Comparison of ENCODE assay signal across 8 cellular contexts in genomic region chr7:141654551-141654950, GRCh38. TPM values are rescaled to one million over a fixed set of nuclear protein-coding genes. Genes with fewer than 3 reads are reported as not detected.
DNase-seq lines count a peak whose midpoint lies in the region; ATAC-seq and TF ChIP-seq lines count a peak whose summit lies in the region.
"Had no signal": no experiment of that assay in that cellular context is flagged by ENCODE, and none has a peak within 500 bp of the region (broad histone marks: within the 10 kb centered on the region; RNA-seq: fewer than 3 reads in every experiment).

No MANE protein-coding gene starts in this region.

- no peaks in the 10 kb centered on the region for H3K36me3 ChIP-seq in smooth muscle cell (ENCODE audit: low read depth)

- DNase-seq in NCI-H1105 (lab: John Stamatoyannopoulos, UW) (peak; percentile 81), SKM-1 (lab: John Stamatoyannopoulos, UW; ENCODE audit: unreplicated experiment) (peak; percentile 41), anterior cingulate cortex (lab: John Stamatoyannopoulos, UW) (peak in 47 of 58 donors; percentile 29 to 80 (median 55)), right cardiac atrium (peak in 2 of 3 donors; percentile 25 to 65), smooth muscle cell (lab: John Stamatoyannopoulos, UW; ENCODE audit: unreplicated experiment) (no peak)

- H3K4me1 ChIP-seq in right cardiac atrium (ENCODE audit: control insufficient read depth, insufficient read depth, low read length), result peaks cover 2% of the 10 kb centered on the region
- H3K4me1 ChIP-seq in smooth muscle cell (ENCODE audit: low read depth), result peaks cover 3% of the 10 kb centered on the region

- 48% methylated on average over 3 of the region's 3 CpGs for WGBS in right cardiac atrium
- 44% methylated on average over 3 of the region's 3 CpGs for WGBS in smooth muscle cell (ENCODE audit: low lambda C conversion rate)

- H4K20me1 ChIP-seq in smooth muscle cell (ENCODE audit: low read depth), result no peaks in the 10 kb centered on the region

- no peaks in the 10 kb centered on the region for H3F3A ChIP-seq in smooth muscle cell (ENCODE audit: low read depth)

- no peak overlapping the region for H3K4me3 ChIP-seq in GM12875 (ENCODE audit: low read depth, low read length)
- H3K4me3 ChIP-seq in right cardiac atrium (ENCODE audit: low read length), result no peak overlapping the region
- H3K4me3 ChIP-seq in smooth muscle cell, result no peak overlapping the region

- ATAC-seq in HG02642 (IDR thresholded peaks at IDR 0.05; ENCODE audit: poor library complexity, unreplicated experiment) (peak; percentile 79), right cardiac atrium (peak; percentile 74 to 80)

- H2AFZ ChIP-seq in smooth muscle cell (ENCODE audit: low read depth), result no peak overlapping the region

- intact Hi-C loops in right cardiac atrium (cut with DNase I), result no loop called here

- H3K27ac ChIP-seq in right cardiac atrium (ENCODE audit: low read length) (no peak overlapping the region), smooth muscle cell (ENCODE audit: low read depth) (no peak overlapping the region)

- TF ChIP-seq CTCF in GM12875 (IDR thresholded peaks at IDR 0.05; ENCODE audit: borderline replicate concordance, insufficient read depth, low read depth, low read length), result peak; percentile 73; the same call in 1 of the 2 replicates
- peak; percentile 51 for TF ChIP-seq CTCF in smooth muscle cell (IDR thresholded peaks at IDR 0.05; ENCODE audit: borderline replicate concordance, insufficient read depth, poor library complexity, severe bottlenecking)

- no peak overlapping the region for H3K9ac ChIP-seq in smooth muscle cell (ENCODE audit: low read depth)

- no peaks in the 10 kb centered on the region for H3K9me3 ChIP-seq in right cardiac atrium (ENCODE audit: control insufficient read depth, low read length)
- H3K9me3 ChIP-seq in smooth muscle cell (replicated peaks; ENCODE audit: low read depth), result no peaks in the 10 kb centered on the region

- H3K27me3 ChIP-seq in right cardiac atrium (ENCODE audit: control insufficient read depth, insufficient read depth) (no peaks in the 10 kb centered on the region), smooth muscle cell (ENCODE audit: low read depth) (no peaks in the 10 kb centered on the region)

- no peaks in the 10 kb centered on the region for H3K79me2 ChIP-seq in smooth muscle cell (ENCODE audit: low read depth)

- no peak overlapping the region for H3K4me2 ChIP-seq in smooth muscle cell

RNA-seq across cellular contexts. Expression of gene DENND11, which starts 47.4 kb away (rescaled TPM):
- 10 to 100 TPM; 10.6 to 11.9 (median 11.6) TPM for total RNA-seq in right cardiac atrium
- 5.2 TPM for polyA plus RNA-seq in right cardiac atrium
- total RNA-seq in smooth muscle cell, result 9.3 and 10.3 TPM in 2 replicates
- polyA plus RNA-seq in smooth muscle cell, result 3.2 and 3.7 TPM in 2 replicates

RNA-seq across cellular contexts. Expression of gene WEE2, which starts 53.6 kb away (rescaled TPM):
- not detected for total RNA-seq in right cardiac atrium
- not detected for polyA plus RNA-seq in right cardiac atrium
- total RNA-seq in smooth muscle cell, result not detected in 2 replicates
- not detected in 2 replicates for polyA plus RNA-seq in smooth muscle cell
- total RNA-seq: skeletal muscle tissue had no signal
